Comparison of ENCODE assay signal across 8 cellular contexts in the genomic region with DNA sequence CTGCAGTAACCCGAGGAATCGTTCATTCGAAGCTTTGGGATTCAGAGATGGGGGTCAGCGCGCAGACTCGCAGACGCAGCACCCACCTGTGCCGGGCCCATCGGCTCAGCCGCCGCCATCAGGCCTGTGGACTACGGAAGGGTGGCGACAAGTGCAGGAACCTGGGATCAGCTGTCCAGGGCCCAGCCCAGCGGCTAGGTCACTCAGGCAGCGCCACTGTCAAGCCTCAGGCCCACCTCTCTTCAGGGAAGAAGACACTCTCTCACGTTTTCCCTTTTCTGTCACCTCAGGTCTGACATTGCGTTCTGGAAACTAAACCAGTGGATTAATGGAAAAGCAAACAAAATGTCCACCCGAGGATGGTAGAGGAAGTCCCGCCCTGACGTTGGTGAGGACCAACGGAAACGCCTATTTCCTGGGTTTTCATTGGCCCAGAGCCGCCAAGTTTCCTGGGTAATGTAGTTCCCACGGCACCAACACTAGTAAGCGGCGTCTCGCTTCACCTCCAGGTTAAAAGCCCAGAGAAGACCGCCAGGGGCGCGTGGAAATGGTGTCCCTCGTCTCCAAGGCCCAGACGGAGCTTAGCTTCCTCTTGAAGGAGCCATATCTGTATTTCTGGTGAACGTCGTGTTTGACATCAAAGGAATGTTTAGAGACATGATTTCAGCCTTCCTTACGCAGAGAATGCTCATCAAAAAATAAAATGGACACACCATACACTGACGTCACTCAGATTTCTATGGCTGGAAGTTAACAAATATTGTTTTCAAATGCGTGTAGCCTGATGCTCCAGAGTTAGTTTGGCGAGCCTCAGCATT. TPM values are rescaled to one million over a fixed set of nuclear protein-coding genes. Genes with fewer than 3 reads are reported as not detected.
DNase-seq lines count a peak whose midpoint lies in the region; ATAC-seq and TF ChIP-seq lines count a peak whose summit lies in the region.

Gene ZNF772 (minus strand): TSS at position 376 of the 818 bp plus-strand sequence. CDS start 257 bp downstream, at position 119.

- H3K36me3 Mint-ChIP-seq in CD14-positive monocyte = peaks cover 30 to 40% of the 10 kb centered on the region in 2 donors
- peaks cover 4% of the 10 kb centered on the region for H3K36me3 Mint-ChIP-seq in effector memory CD8-positive, alpha-beta T cell (ENCODE audit: insufficient read depth)

- intact Hi-C loops in CD14-positive monocyte (cut with micrococcal nuclease) = loop anchor here in 1 of 2 donors (1.0 to 5.0 kb wide), 4 partner anchors 40 to 203 kb away; partner anchors contain the start of genes ZNF17, ZNF416, ZNF551 and ZNF749

- TF ChIP-seq CTCF in CD14-positive monocyte (IDR thresholded peaks at IDR 0.05) = peak; percentile 73

- H3K4me1 Mint-ChIP-seq in CD14-positive monocyte = peaks cover 13% of the 10 kb centered on the region
- peaks cover 5 to 9% of the 10 kb centered on the region in 2 donors for H3K4me1 Mint-ChIP-seq in effector memory CD8-positive, alpha-beta T cell (ENCODE audit: low read depth in 2 of 2)

- peaks cover 0 to 2% (median 0%) of the 10 kb centered on the region in 3 donors for H3K27me3 Mint-ChIP-seq in CD14-positive monocyte (ENCODE audit: low read depth in 3 of 3)
- H3K27me3 Mint-ChIP-seq in effector memory CD8-positive, alpha-beta T cell = peaks cover 10 to 12% of the 10 kb centered on the region in 2 donors

- peak; percentile 88 for DNase-seq in CD14-positive monocyte (ENCODE audit: low spot score)
- DNase-seq in NCI-H748 (lab: John Stamatoyannopoulos, UW; ENCODE audit: unreplicated experiment) = peak; percentile 98
- DNase-seq in activated CD8-positive, alpha-beta memory T cell treated with anti-CD3 and anti-CD28 coated beads for 24 hours = peak; percentile 90
- peak; percentile 74 to 88 (median 74) for DNase-seq in effector memory CD8-positive, alpha-beta T cell
- DNase-seq in medulla oblongata (ENCODE audit: extremely low spot score) = peak; percentile 97
- DNase-seq in stimulated activated CD4-positive, alpha-beta T cell treated with anti-CD3 and anti-CD28 coated beads, TNF-alpha, amount 100 ng/mL, for 48 hours (ENCODE audit: low read depth in 3 of 3) = peak; percentile 68 to 84 (median 72)

- peaks cover 50 to 92% (median 83%) of the 10 kb centered on the region in 7 donors for H3K9me3 Mint-ChIP-seq in CD14-positive monocyte
- peaks cover 23 to 37% of the 10 kb centered on the region in 2 donors for H3K9me3 Mint-ChIP-seq in effector memory CD8-positive, alpha-beta T cell

- ATAC-seq in GM19324 (IDR thresholded peaks at IDR 0.05; ENCODE audit: low FRiP score, unreplicated experiment) (peak; percentile 73), HG03469 (IDR thresholded peaks at IDR 0.05; ENCODE audit: unreplicated experiment) (peak; percentile 87)
- ATAC-seq in effector memory CD8-positive, alpha-beta T cell (replicated peaks) = peak; percentile 100

- peak within 1 kb of the TSS; percentile 67 to 92 (median 88) for H3K27ac Mint-ChIP-seq in CD14-positive monocyte
- H3K27ac Mint-ChIP-seq in effector memory CD8-positive, alpha-beta T cell = peak within 1 kb of the TSS; percentile 84 to 96

- peak within 1 kb of the TSS; percentile 79 to 92 for H3K4me3 Mint-ChIP-seq in CD14-positive monocyte
- peak within 1 kb of the TSS; percentile 80 to 93 for H3K4me3 Mint-ChIP-seq in effector memory CD8-positive, alpha-beta T cell

RNA-seq across cellular contexts. Expression of gene ZNF772, which starts in this region (rescaled TPM):
- polyA plus RNA-seq in CD14-positive monocyte = 1 to 10 TPM in 1 of 2 donors, under 1 TPM in 1; 0.99 to 1.2 TPM

Comparison
In these comparisons a context has a peak if more than half of its experiments do, and no peak if none do; other contexts are left out.
1. Peak in every context shown above with its lines: DNase-seq and ATAC-seq.